20 cellular contexts compared by ENCODE assay signal in the genomic region with DNA sequence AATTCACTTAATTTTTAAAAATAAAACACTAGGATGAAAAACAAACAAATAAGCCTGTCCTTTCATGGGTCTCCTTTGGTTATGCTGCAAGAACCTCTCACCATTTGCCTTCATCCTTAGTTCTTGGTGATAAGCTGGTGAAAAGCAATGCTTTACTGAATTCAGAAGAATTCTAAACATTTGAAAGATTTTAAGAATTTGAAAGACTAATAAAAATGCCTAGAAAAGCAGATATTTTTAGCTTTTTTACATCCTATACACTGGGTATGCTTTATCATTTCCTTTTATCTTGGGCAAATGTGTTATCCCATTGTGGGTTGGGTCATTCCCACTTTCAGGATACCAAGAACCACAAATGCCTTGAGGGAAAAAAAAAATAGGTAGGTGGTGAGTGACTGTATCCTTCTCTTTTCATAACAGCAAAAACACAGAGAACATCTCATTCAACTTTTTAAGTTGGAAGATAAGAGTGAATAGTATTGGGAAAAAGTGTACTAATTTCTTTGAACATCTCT.
DNase-seq lines count a peak whose midpoint lies in the region; ATAC-seq and TF ChIP-seq lines count a peak whose summit lies in the region.
"Had no signal": no experiment of that assay in that cellular context is flagged by ENCODE, and none has a peak within 500 bp of the region (broad histone marks: within the 10 kb centered on the region; RNA-seq: fewer than 3 reads in every experiment).

No MANE protein-coding gene starts in this region.

- no peaks in the 10 kb centered on the region for H3K36me3 Mint-ChIP-seq in Caco-2 (ENCODE audit: insufficient read depth, unreplicated experiment)
- H3K36me3 Mint-ChIP-seq: CD8-positive, alpha-beta T cell had no signal

- TF ChIP-seq CTCF in Caco-2 (IDR thresholded peaks at IDR 0.05; ENCODE audit: insufficient read depth in 1 of 2, low read depth in 1 of 2, low read length in 1 of 2, severe bottlenecking in 1 of 2, unreplicated experiment in 1 of 2) (no peak), choroid plexus epithelial cell (conservative IDR thresholded peaks at IDR 0.05; ENCODE audit: low read depth, low read length) (no peak), testis (IDR thresholded peaks at IDR 0.05) (no peak), prostate gland (IDR thresholded peaks at IDR 0.05) (no peak), dorsolateral prefrontal cortex (IDR thresholded peaks at IDR 0.05 in 54 of 56, conservative IDR thresholded peaks at IDR 0.05 in 2 of 56; ENCODE audit: low read depth in 1 of 56, partially characterized antibody in 56 of 56) (no peak)

- H3K27me3 ChIP-seq in Caco-2 (replicated peaks; ENCODE audit: control insufficient read depth, insufficient read depth, low read length) (no peaks in the 10 kb centered on the region), testis (no peaks in the 10 kb centered on the region), prostate gland (replicated peaks; ENCODE audit: insufficient read depth) (no peaks in the 10 kb centered on the region), dorsolateral prefrontal cortex (no peaks in the 10 kb centered on the region)
- H3K27me3 ChIP-seq: SJCRH30 had no signal

- TF ChIP-seq POLR2A in testis (IDR thresholded peaks at IDR 0.05) (no peak), prostate gland (IDR thresholded peaks at IDR 0.05) (no peak)

- peaks cover 7% of the 10 kb centered on the region for H3K4me1 Mint-ChIP-seq in Caco-2 (ENCODE audit: low read depth, unreplicated experiment)

- POLR2A ChIA-PET in Caco-2 (lab: Charles Lee): no interaction called here

- CTCF ChIA-PET in Caco-2 (lab: Charles Lee): no interaction called here

- no TSS peak for BruUV-seq in Caco-2 (replicated peaks; lab: Mats Ljungman, UMichigan)

- H3K4me3 ChIP-seq in Caco-2 (ENCODE audit: low read depth, low read length) (no peak overlapping the region), choroid plexus epithelial cell (ENCODE audit: low read depth, low read length) (no peak overlapping the region), testis (no peak overlapping the region), prostate gland (no peak overlapping the region), dorsolateral prefrontal cortex (no peak overlapping the region)
- H3K4me3 ChIP-seq: SJCRH30 had no signal

- intact Hi-C loops in Caco-2 (cut with micrococcal nuclease; ENCODE audit: unreplicated experiment): loop anchor here (2.0 kb wide), 1 partner anchor 16 kb away; no protein-coding TSS in a partner anchor
- intact Hi-C loops in testis (cut with DNase I; ENCODE audit: low total_unique reads): no loop called here
- intact Hi-C loops in prostate gland (cut with DNase I): no loop called here
- intact Hi-C loops in dorsolateral prefrontal cortex (cut with DNase I): no loop called here

- ATAC-seq in GM18519 (IDR thresholded peaks at IDR 0.05; ENCODE audit: low FRiP score, unreplicated experiment): no peak
- ATAC-seq: CD8-positive, alpha-beta T cell; HepG2 had no signal

- peaks cover 11% of the 10 kb centered on the region for H3K9me3 Mint-ChIP-seq in Caco-2 (ENCODE audit: unreplicated experiment)

- peak overlapping the region; percentile 10 for H3K27ac Mint-ChIP-seq in Caco-2 (ENCODE audit: unreplicated experiment)
- H3K27ac Mint-ChIP-seq: CD8-positive, alpha-beta T cell had no signal

- 0 out of 2 replicates have a peak, but pooled peaks cover 4% of the 10 kb centered on the region for H3K9me3 ChIP-seq in Caco-2
- H3K9me3 ChIP-seq in testis: no peaks in the 10 kb centered on the region
- no peaks in the 10 kb centered on the region for H3K9me3 ChIP-seq in prostate gland
- H3K9me3 ChIP-seq: SJCRH30 had no signal

- H3K4me1 ChIP-seq in Caco-2 (peaks cover 32% of the 10 kb centered on the region), testis (no peaks in the 10 kb centered on the region), prostate gland (replicated peaks) (no peaks in the 10 kb centered on the region)
- H3K4me1 ChIP-seq: SJCRH30 had no signal

- no peaks in the 10 kb centered on the region for H3K36me3 ChIP-seq in Caco-2 (ENCODE audit: control insufficient read depth, insufficient read depth, low read length)
- H3K36me3 ChIP-seq in testis (ENCODE audit: low read depth, missing control alignments): no peaks in the 10 kb centered on the region
- H3K36me3 ChIP-seq in prostate gland: no peaks in the 10 kb centered on the region
- H3K36me3 ChIP-seq: SJCRH30 had no signal

- DNase-seq in Caco-2 (no peak), HS-27A (ENCODE audit: low read depth) (peak; percentile 40), choroid plexus epithelial cell (ENCODE audit: low read depth) (peak; percentile 3), testis (no peak), prostate gland (ENCODE audit: low spot score) (no peak), dorsolateral prefrontal cortex (no peak)
- DNase-seq: C1 segment of cervical spinal cord; CD8-positive, alpha-beta T cell; H7; KBM-7; NCI-H1092 treated with DMSO at 0.1 percent for 48 hours; NCI-H1436 treated with DMSO at 0.1 percent for 48 hours; NCI-H1930; NCI-H2227 treated with DMSO at 0.1 percent for 48 hours; NCI-H524; NCI-H774; NK-92 treated with Interleukin-12 subunit alpha and Interleukin-12 subunit beta, amount 100 ng/mL, for 24 hours; SJCRH30 had no signal

- H3K27me3 Mint-ChIP-seq in Caco-2 (ENCODE audit: insufficient read depth, unreplicated experiment): no peaks in the 10 kb centered on the region

- no peak overlapping the region for H3K4me3 Mint-ChIP-seq in Caco-2 (ENCODE audit: unreplicated experiment)
- H3K4me3 Mint-ChIP-seq: CD8-positive, alpha-beta T cell had no signal

- H3K27ac ChIP-seq in testis: peak overlapping the region; percentile 5 to 69
- no peak overlapping the region for H3K27ac ChIP-seq in prostate gland
- no peak overlapping the region for H3K27ac ChIP-seq in dorsolateral prefrontal cortex
- H3K27ac ChIP-seq: SJCRH30 had no signal

Comparison
In these comparisons a context has a peak if more than half of its experiments do, and no peak if none do; other contexts are left out.
1. DNase-seq: peak in HS-27A (single experiment) and choroid plexus epithelial cell (single experiment); none in Caco-2 (0 of 2), testis (single experiment), prostate gland (single experiment) and dorsolateral prefrontal cortex (0 of 10).
2. H3K27ac ChIP-seq: peak in testis (2 of 2); none in prostate gland (0 of 2) and dorsolateral prefrontal cortex (0 of 59).